Comparison of ENCODE assay signal across 9 cellular contexts in the genomic region with DNA sequence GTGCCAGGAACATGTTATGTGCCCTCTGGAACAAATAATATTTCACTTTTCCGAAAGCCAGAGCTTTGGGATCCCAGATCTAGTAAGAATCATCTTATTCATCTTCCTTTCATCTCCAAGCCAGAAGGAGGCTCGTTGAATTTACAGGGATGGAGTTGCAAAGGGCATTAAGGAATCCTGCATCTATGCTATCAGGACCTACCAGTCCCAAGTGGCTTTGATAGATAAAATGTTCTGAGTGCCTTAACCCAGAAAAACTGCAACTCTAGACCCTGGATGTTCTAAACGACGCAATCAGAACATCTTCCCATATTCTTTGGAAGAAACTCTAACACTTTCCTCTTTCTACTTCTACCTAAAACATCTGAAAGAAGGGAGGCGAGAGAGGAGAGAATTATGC. TPM values are rescaled to one million over a fixed set of nuclear protein-coding genes. Genes with fewer than 3 reads are reported as not detected.
"Had no signal": no experiment of that assay in that cellular context is flagged by ENCODE, and none has a peak within 500 bp of the region (broad histone marks: within the 10 kb centered on the region; RNA-seq: fewer than 3 reads in every experiment).

No MANE protein-coding gene starts in this region.

- FAIRE-seq: G401.6, GM12878, GM12891, GM12892, GM18507, GM19239 had no signal

- DNase-seq: GDM1, GF-D8 had no signal

- ATAC-seq: GM12878 had no signal

- H3K4me3 ChIP-seq: GM12878 had no signal

RNA-seq across cellular contexts. Expression of gene EDDM13, which starts 9.2 kb away (rescaled TPM):
- total RNA-seq: G401, GM12878 had no signal
